Comparison of ENCODE assay signal across 28 cellular contexts in genomic region chr2:146992466-146992865, GRCh38.
"Had no signal": no experiment of that assay in that cellular context is flagged by ENCODE, and none has a peak within 500 bp of the region (broad histone marks: within the 10 kb centered on the region; RNA-seq: fewer than 3 reads in every experiment).

No MANE protein-coding gene starts in this region.

- H3K27me3 ChIP-seq: breast epithelium, MG63 had no signal

- H3K4me1 ChIP-seq: breast epithelium had no signal

- DNase-seq: activated B cell treated with CpG ODN at 0.5 μM for 24 hours; activated CD4-positive, alpha-beta T cell treated with anti-CD3 and anti-CD28 coated beads for 1 hour; activated CD4-positive, alpha-beta T cell treated with anti-CD3 and anti-CD28 coated beads, Interleukin-2, amount 10 ng/mL, durations not matched to agents 24 days and 14 days; activated CD4-positive, alpha-beta T cell treated with anti-CD3 and anti-CD28 coated beads, Interleukin-2, amount 50 U/mL, for 48 hours; activated CD8-positive, alpha-beta memory T cell treated with anti-CD3 and anti-CD28 coated beads, Interleukin-2, amount 10 ng/mL, durations not matched to agents 7 days and 5 days; activated effector memory CD4-positive, alpha-beta T cell treated with Interleukin-2 at 50 U/mL for 16 hours; activated naive CD4-positive, alpha-beta T cell; activated T-cell treated with anti-CD3 and anti-CD28 coated beads, Interleukin-2, amount 50 U/mL, for 24 hours; aorta; central memory CD4-positive, alpha-beta T cell; MG63; MV-4-11; NCI-H1092 treated with DMSO at 0.1 percent for 48 hours; NCI-H1417 treated with DMSO at 0.1 percent for 48 hours; NCI-H1694; NCI-H2029; NCI-H2107; NCI-H2171 treated with DMSO at 0.1 percent for 48 hours; NCI-H510A; NCI-H526 treated with DMSO at 0.1 percent for 48 hours; NK-92 treated with Interleukin-12 subunit alpha and Interleukin-12 subunit beta, amount 100 ng/mL, for 24 hours; T-cell; T-helper 2 cell; T1000 had no signal

- H3K36me3 ChIP-seq: breast epithelium, MG63 had no signal

- H3K9me3 ChIP-seq: breast epithelium, MG63 had no signal

- H3K27ac ChIP-seq: breast epithelium, KMS-11, SK-N-MC had no signal

- ATAC-seq: activated CD8-positive, alpha-beta memory T cell treated with anti-CD3 and anti-CD28 coated beads, Interleukin-2, amount 10 ng/mL, durations not matched to agents 7 days and 5 days; Right ventricle myocardium inferior; T-cell had no signal

- H3K4me2 ChIP-seq: KMS-11 had no signal

- H3K9ac ChIP-seq: KMS-11 had no signal

- H3K4me3 ChIP-seq: breast epithelium, MG63, SK-N-MC had no signal
